In the genomic region with DNA sequence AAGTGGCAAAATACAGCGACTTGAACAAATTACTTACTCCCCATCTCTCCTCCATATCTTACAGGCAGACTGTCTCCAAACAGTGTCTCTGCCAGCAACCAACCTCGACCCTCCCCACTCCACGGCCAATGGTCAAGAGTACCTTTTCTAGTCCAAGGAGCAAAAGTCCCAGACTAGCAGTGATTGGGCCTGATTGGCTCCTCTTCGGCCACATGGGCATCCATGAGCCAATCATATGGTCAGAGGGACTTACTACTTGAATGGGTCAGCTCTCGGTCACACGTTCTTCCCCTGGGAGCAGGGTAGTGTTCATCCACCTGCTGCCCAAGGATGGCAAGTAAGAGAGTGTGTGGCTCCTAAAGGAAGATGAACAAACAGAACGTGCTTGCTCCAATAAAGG, we compare ENCODE assay signal across 26 cellular contexts.
DNase-seq lines count a peak whose midpoint lies in the region; ATAC-seq and TF ChIP-seq lines count a peak whose summit lies in the region.
"Had no signal": no experiment of that assay in that cellular context is flagged by ENCODE, and none has a peak within 500 bp of the region (broad histone marks: within the 10 kb centered on the region; RNA-seq: fewer than 3 reads in every experiment).

No MANE protein-coding gene starts in this region.

- ATAC-seq in left ventricle myocardium superior = no peak
- no peak for ATAC-seq in GM18909 (IDR thresholded peaks at IDR 0.05; ENCODE audit: poor library complexity, unreplicated experiment)
- ATAC-seq in GM21515 (IDR thresholded peaks at IDR 0.05; ENCODE audit: unreplicated experiment) = no peak
- ATAC-seq: activated naive CD4-positive, alpha-beta T cell treated with anti-CD3 and anti-CD28 coated beads, Interleukin-2, amount 50 U/mL, for 72 hours; activated T-helper 17 cell treated with anti-CD3 and anti-CD28 coated beads, Interleukin-2, amount 50 U/mL, for 72 hours; CD8-positive, alpha-beta T cell; left cardiac atrium; stimulated activated naive CD8-positive, alpha-beta T cell treated with anti-CD3 and anti-CD28 coated beads, Interleukin-15, amount 100 ng/mL, for 72 hours had no signal

- H3K27ac ChIP-seq in colonic mucosa = no peak overlapping the region
- H3K27ac ChIP-seq: breast epithelium, right atrium auricular region, thyroid gland had no signal

- TF ChIP-seq CTCF in colonic mucosa (IDR thresholded peaks at IDR 0.05) = no peak

- H3K9me3 ChIP-seq in colonic mucosa = no peaks in the 10 kb centered on the region
- H3K9me3 ChIP-seq: breast epithelium, right atrium auricular region, thyroid gland had no signal

- H3K36me3 ChIP-seq in colonic mucosa = no peaks in the 10 kb centered on the region
- H3K36me3 ChIP-seq: BE2C, breast epithelium, right atrium auricular region, thyroid gland had no signal

- H3K27me3 ChIP-seq in colonic mucosa = no peaks in the 10 kb centered on the region
- H3K27me3 ChIP-seq: BE2C, breast epithelium, right atrium auricular region, thyroid gland had no signal

- H3K9ac ChIP-seq in colonic mucosa (ENCODE audit: low read depth in 2 of 2, low read length in 2 of 2) = no peak overlapping the region

- DNase-seq in cardiac septum (ENCODE audit: low spot score) (peak; percentile 66), left ventricle myocardium superior (no peak), colonic mucosa (peak; percentile 16), posterior vena cava (ENCODE audit: low spot score) (peak; percentile 58), NCI-H526 treated with DMSO at 0.1 percent for 48 hours (lab: John Stamatoyannopoulos, UW) (no peak)
- no peak for DNase-seq in activated CD4-positive, alpha-beta T cell treated with anti-CD3 and anti-CD28 coated beads for 1 hour
- DNase-seq: activated CD4-positive, alpha-beta T cell treated with anti-CD3 and anti-CD28 coated beads, Interleukin-2, amount 10 ng/mL, durations not matched to agents 24 days and 14 days; anterior cingulate cortex; BE2C; effector CD8-positive, alpha-beta T cell; HFFc6; hypothalamus; left cardiac atrium; NCI-H1048; NCI-H1694; NCI-H748 treated with DMSO at 0.1 percent for 48 hours; SIG-M5; stimulated activated naive CD8-positive, alpha-beta T cell treated with anti-CD3 and anti-CD28 coated beads, Interleukin-15, amount 100 ng/mL, for 72 hours; thyroid gland had no signal

- H3K4me3 ChIP-seq in colonic mucosa = no peak overlapping the region
- H3K4me3 ChIP-seq: breast epithelium, right atrium auricular region, thyroid gland had no signal

- H3K4me1 ChIP-seq in colonic mucosa = no peaks in the 10 kb centered on the region
- H3K4me1 ChIP-seq: BE2C, breast epithelium, right atrium auricular region, thyroid gland had no signal

- intact Hi-C loops in cardiac septum (cut with DNase I) (no loop called here), left ventricle myocardium superior (cut with micrococcal nuclease) (no loop called here), colonic mucosa (cut with DNase I) (no loop called here), posterior vena cava (cut with DNase I) (no loop called here)

Comparison
In these comparisons a context has a peak if more than half of its experiments do, and no peak if none do; other contexts are left out.
1. DNase-seq: peak in cardiac septum (single experiment), colonic mucosa (single experiment) and posterior vena cava (single experiment); none in left ventricle myocardium superior (single experiment), NCI-H526 treated with DMSO at 0.1 percent for 48 hours (single experiment) and activated CD4-positive, alpha-beta T cell treated with anti-CD3 and anti-CD28 coated beads for 1 hour (single experiment).